24 cellular contexts compared by ENCODE assay signal in genomic region chr10:12689893-12690292, GRCh38.
DNase-seq lines count a peak whose midpoint lies in the region; ATAC-seq and TF ChIP-seq lines count a peak whose summit lies in the region.
"Had no signal": no experiment of that assay in that cellular context is flagged by ENCODE, and none has a peak within 500 bp of the region (broad histone marks: within the 10 kb centered on the region; RNA-seq: fewer than 3 reads in every experiment).

No MANE protein-coding gene starts in this region.

- no peak for TF ChIP-seq CTCF in VCaP (conservative IDR thresholded peaks at IDR 0.05)
- no peak for TF ChIP-seq CTCF in right lobe of liver (IDR thresholded peaks at IDR 0.05)
- no peak for TF ChIP-seq CTCF in transverse colon (IDR thresholded peaks at IDR 0.05)

- DNase-seq in NCI-H748 (lab: John Stamatoyannopoulos, UW; ENCODE audit: unreplicated experiment) (peak; percentile 71), NCI-H748 treated with DMSO at 0.1 percent for 48 hours (lab: John Stamatoyannopoulos, UW) (no peak), right lobe of liver (peak in 1 of 3 donors; percentile 35), transverse colon (no peak), NCI-H187 treated with DMSO at 0.1 percent for 48 hours (lab: John Stamatoyannopoulos, UW) (no peak), head of caudate nucleus (no peak)
- DNase-seq in effector memory CD8-positive, alpha-beta T cell: no peak
- DNase-seq: activated CD4-positive, alpha-beta T cell treated with anti-CD3 and anti-CD28 coated beads, Interleukin-2, amount 50 U/mL, for 4 hours; activated naive CD4-positive, alpha-beta T cell treated with anti-CD3 and anti-CD28 coated beads, Interleukin-2, amount 50 U/mL, for 16 hours; activated T-cell treated with anti-CD3 and anti-CD28 coated beads for 4 hours; anterior cingulate cortex; foreskin fibroblast; immature natural killer cell; NCI-H2171; NCI-H774; psoas muscle; stimulated activated CD4-positive, alpha-beta T cell treated with anti-CD3 and anti-CD28 coated beads, Interleukin-4, amount 100 ng/mL, for 1 hour; stimulated activated naive CD8-positive, alpha-beta T cell treated with anti-CD3 and anti-CD28 coated beads, Interleukin-15, Interleukin-2, amounts not matched to agents 100 U/mL and 50 U/mL, for 24 hours; tibial artery had no signal

- H3K4me1 ChIP-seq in right lobe of liver: peaks cover 0 to 4% (median 0%) of the 10 kb centered on the region in 4 donors
- peaks cover 9 to 19% (median 13%) of the 10 kb centered on the region in 4 donors for H3K4me1 ChIP-seq in transverse colon
- H3K4me1 ChIP-seq: psoas muscle, tibial artery had no signal

- H3K27me3 ChIP-seq in right lobe of liver (no peaks in the 10 kb centered on the region), transverse colon (no peaks in the 10 kb centered on the region)
- H3K27me3 ChIP-seq: tibial artery had no signal

- intact Hi-C loops in right lobe of liver (cut with DNase I) (no loop called here), transverse colon (cut with DNase I; ENCODE audit: low total_unique reads) (no loop called here), head of caudate nucleus (cut with DNase I) (no loop called here)

- H3K9me3 ChIP-seq in right lobe of liver (no peaks in the 10 kb centered on the region), transverse colon (no peaks in the 10 kb centered on the region)
- H3K9me3 ChIP-seq: psoas muscle, tibial artery had no signal

- H3K36me3 ChIP-seq in right lobe of liver (no peaks in the 10 kb centered on the region), transverse colon (no peaks in the 10 kb centered on the region)
- H3K36me3 ChIP-seq: tibial artery had no signal

- H3K27ac Mint-ChIP-seq in effector memory CD8-positive, alpha-beta T cell: no peak overlapping the region
- H3K27ac Mint-ChIP-seq: GM23338, immature natural killer cell had no signal

- H3K36me3 Mint-ChIP-seq in effector memory CD8-positive, alpha-beta T cell (ENCODE audit: insufficient read depth): peaks cover 4% of the 10 kb centered on the region
- H3K36me3 Mint-ChIP-seq: immature natural killer cell had no signal

- TF ChIP-seq EP300 in transverse colon (IDR thresholded peaks at IDR 0.05; ENCODE audit: low read depth): no peak

- H3K4me3 ChIP-seq in right lobe of liver: no peak overlapping the region
- no peak overlapping the region for H3K4me3 ChIP-seq in transverse colon
- H3K4me3 ChIP-seq: GM23338, psoas muscle, tibial artery had no signal

- peak overlapping the region; percentile 34; the same call in 1 of the 2 replicates for H3K27ac ChIP-seq in VCaP
- peak overlapping the region in 2 of 3 donors; percentile 11 to 33 for H3K27ac ChIP-seq in right lobe of liver
- peak overlapping the region; percentile 38 to 81 (median 58) for H3K27ac ChIP-seq in transverse colon
- H3K27ac ChIP-seq: epithelial cell of prostate, HL-60, psoas muscle, tibial artery had no signal

- no peaks in the 10 kb centered on the region for H3K27me3 Mint-ChIP-seq in effector memory CD8-positive, alpha-beta T cell

- peaks cover 6 to 13% of the 10 kb centered on the region in 2 donors for H3K4me1 Mint-ChIP-seq in effector memory CD8-positive, alpha-beta T cell (ENCODE audit: low read depth in 2 of 2)

- H3K9me3 Mint-ChIP-seq in effector memory CD8-positive, alpha-beta T cell: no peaks in the 10 kb centered on the region
- H3K9me3 Mint-ChIP-seq: GM23338; immature natural killer cell; T-helper 2 cell treated with Interferon-gamma antibody and Interleukin-4, amounts not matched to agents 5 μg/mL and 100 μg/mL, for 36 hours had no signal

- no peak overlapping the region for H3K4me3 Mint-ChIP-seq in effector memory CD8-positive, alpha-beta T cell
- H3K4me3 Mint-ChIP-seq: GM23338; immature natural killer cell; T-helper 2 cell treated with Interferon-gamma antibody and Interleukin-4, amounts not matched to agents 5 μg/mL and 100 μg/mL, for 36 hours had no signal

- in situ Hi-C loops in transverse colon (cut with MboI; ENCODE audit: low pct_ligation_motif_present in 1 of 4, low pct_unique_long_range_greater_than_20kb in 1 of 4, low sequenced_read_pairs in 3 of 4): no loop called here

- TF ChIP-seq POLR2A in right lobe of liver (IDR thresholded peaks at IDR 0.05) (no peak), transverse colon (IDR thresholded peaks at IDR 0.05) (no peak)

- ATAC-seq in right lobe of liver: peak; percentile 86 to 96 (median 90)
- ATAC-seq in effector memory CD8-positive, alpha-beta T cell (replicated peaks): no peak
- ATAC-seq: psoas muscle; stimulated activated naive CD8-positive, alpha-beta T cell treated with anti-CD3 and anti-CD28 coated beads, Interleukin-15, Interleukin-2, amounts not matched to agents 100 U/mL and 50 U/mL, for 24 hours had no signal

- 30% methylated on average over 6 of the region's 6 CpGs for WGBS in right lobe of liver (ENCODE audit: insufficient coverage, low coverage, low lambda C conversion rate, missing lambda C conversion rate)
- WGBS in transverse colon (ENCODE audit: low coverage in 1 of 2), 2 donors: 64 to 67% methylated on average over 3 to 6 of the region's 6 CpGs
